In the genomic region with DNA sequence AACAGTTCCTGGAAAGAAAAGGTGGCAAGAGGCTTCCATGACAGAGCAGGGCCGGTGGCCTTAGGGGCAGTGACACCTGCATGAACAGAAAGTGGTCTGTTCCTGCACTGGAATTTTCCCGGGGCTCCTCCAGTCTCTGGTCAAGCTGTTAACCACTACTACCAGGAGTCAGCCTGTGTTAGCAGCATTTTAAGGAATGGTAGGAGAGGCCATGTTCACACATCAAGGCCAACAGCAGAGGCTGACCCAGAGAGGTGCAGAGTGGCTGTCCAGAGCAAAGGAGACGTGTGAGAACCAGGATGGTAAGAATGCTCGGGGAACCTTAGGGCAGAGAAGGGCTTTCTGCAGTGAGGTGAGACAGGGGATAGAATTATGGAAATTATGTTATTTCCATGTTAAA, we compare ENCODE assay signal across 12 cellular contexts. TPM values are rescaled to one million over a fixed set of nuclear protein-coding genes. Genes with fewer than 3 reads are reported as not detected.
"Had no signal": no experiment of that assay in that cellular context is flagged by ENCODE, and none has a peak within 500 bp of the region (broad histone marks: within the 10 kb centered on the region; RNA-seq: fewer than 3 reads in every experiment).

No MANE protein-coding gene starts in this region.

- DNase-seq: GM23248, GOT3, H9, HCEC 1CT, HFFc6, IMR-90, KG1 had no signal

- H2AFZ ChIP-seq: GM23248 had no signal

- H3K27ac ChIP-seq: GM23248, HL-60 had no signal

- ATAC-seq: HepG2, K562 had no signal

- H3K4me3 ChIP-seq: GM23248, K562 had no signal

RNA-seq across cellular contexts. Expression of a gene that starts 8.5 kb away (rescaled TPM):
- total RNA-seq: GM23248, H9, HepG2, HFFc6, HT1080, IMR-90, K562 had no signal

RNA-seq across cellular contexts. Expression of a gene that starts 14.7 kb away (rescaled TPM):
- total RNA-seq: GM23248, H4, H9, HepG2, HFFc6, HT1080, IMR-90, K562 had no signal

RNA-seq across cellular contexts. Expression of a gene that starts 34.3 kb away (rescaled TPM):
- total RNA-seq: GM23248, H4, H9, HepG2, HFFc6, HT1080, IMR-90, K562 had no signal
